ENCODE assay signal across 16 cellular contexts in genomic region chr2:28163627-28164279, GRCh38.
DNase-seq lines count a peak whose midpoint lies in the region; TF ChIP-seq lines count a peak whose summit lies in the region.
"Had no signal": no experiment of that assay in that cellular context is flagged by ENCODE, and none has a peak within 500 bp of the region (broad histone marks: within the 10 kb centered on the region; RNA-seq: fewer than 3 reads in every experiment).

No MANE protein-coding gene starts in this region.

- no peak overlapping the region for H3K4me3 Mint-ChIP-seq in nephron progenitor cell
- H3K4me3 Mint-ChIP-seq in type B pancreatic cell = no peak overlapping the region
- H3K4me3 Mint-ChIP-seq: activated CD4-positive, alpha-beta memory T cell treated with anti-CD3 and anti-CD28 coated beads for 36 hours; activated naive CD8-positive, alpha-beta T cell treated with anti-CD3 and anti-CD28 coated beads, Interleukin-2, amount 50 U/mL, for 24 hours; CD4-positive, alpha-beta T cell; IgD-negative memory B cell; stimulated activated naive CD8-positive, alpha-beta T cell treated with anti-CD3 and anti-CD28 coated beads, Interleukin-15, amount 100 ng/mL, for 72 hours had no signal

- H3K9me3 Mint-ChIP-seq in nephron progenitor cell (no peaks in the 10 kb centered on the region), type B pancreatic cell (peaks cover 3% of the 10 kb centered on the region)
- H3K9me3 Mint-ChIP-seq: activated CD4-positive, alpha-beta memory T cell treated with anti-CD3 and anti-CD28 coated beads for 36 hours; activated naive CD8-positive, alpha-beta T cell treated with anti-CD3 and anti-CD28 coated beads, Interleukin-2, amount 50 U/mL, for 24 hours; CD4-positive, alpha-beta T cell; IgD-negative memory B cell; stimulated activated naive CD8-positive, alpha-beta T cell treated with anti-CD3 and anti-CD28 coated beads, Interleukin-15, amount 100 ng/mL, for 72 hours had no signal

- H3K36me3 Mint-ChIP-seq in nephron progenitor cell (ENCODE audit: low read depth) = peaks cover 6% of the 10 kb centered on the region
- peaks cover 3% of the 10 kb centered on the region for H3K36me3 Mint-ChIP-seq in type B pancreatic cell

- H3K4me1 Mint-ChIP-seq in nephron progenitor cell (peaks cover 17% of the 10 kb centered on the region), type B pancreatic cell (ENCODE audit: unreplicated experiment) (peaks cover 22% of the 10 kb centered on the region)
- H3K4me1 Mint-ChIP-seq: activated naive CD8-positive, alpha-beta T cell treated with anti-CD3 and anti-CD28 coated beads, Interleukin-2, amount 50 U/mL, for 24 hours; stimulated activated naive CD8-positive, alpha-beta T cell treated with anti-CD3 and anti-CD28 coated beads, Interleukin-15, amount 100 ng/mL, for 72 hours had no signal

- no peak for TF ChIP-seq CTCF in fibroblast of villous mesenchyme (IDR thresholded peaks at IDR 0.05; ENCODE audit: insufficient read depth, low read depth, low read length)
- TF ChIP-seq CTCF in nephron progenitor cell (IDR thresholded peaks at IDR 0.05) = no peak
- no peak for TF ChIP-seq CTCF in type B pancreatic cell (conservative IDR thresholded peaks at IDR 0.05)

- no peaks in the 10 kb centered on the region for H3K27me3 Mint-ChIP-seq in nephron progenitor cell (ENCODE audit: low read depth, poor library complexity)
- H3K27me3 Mint-ChIP-seq in type B pancreatic cell = no peaks in the 10 kb centered on the region
- H3K27me3 Mint-ChIP-seq: activated CD4-positive, alpha-beta memory T cell treated with anti-CD3 and anti-CD28 coated beads for 36 hours; activated naive CD8-positive, alpha-beta T cell treated with anti-CD3 and anti-CD28 coated beads, Interleukin-2, amount 50 U/mL, for 24 hours; CD4-positive, alpha-beta T cell; IgD-negative memory B cell; stimulated activated naive CD8-positive, alpha-beta T cell treated with anti-CD3 and anti-CD28 coated beads, Interleukin-15, amount 100 ng/mL, for 72 hours had no signal

- DNase-seq in NCI-H82 (lab: John Stamatoyannopoulos, UW) (peak; percentile 40), NCI-H82 treated with DMSO at 0.1 percent for 48 hours (lab: John Stamatoyannopoulos, UW; ENCODE audit: unreplicated experiment) (no peak), fibroblast of villous mesenchyme (ENCODE audit: low read depth) (peak; percentile 93), nephron progenitor cell (no peak), type B pancreatic cell (ENCODE audit: extremely low spot score, unreplicated experiment) (no peak), NCI-H510A treated with DMSO at 0.1 percent for 48 hours (lab: John Stamatoyannopoulos, UW) (no peak), NCI-H2081 treated with DMSO at 0.1 percent for 48 hours (lab: John Stamatoyannopoulos, UW) (no peak), COR-L47 (lab: John Stamatoyannopoulos, UW) (no peak)
- DNase-seq: activated CD4-positive, alpha-beta memory T cell treated with anti-CD3 and anti-CD28 coated beads for 36 hours; activated naive CD8-positive, alpha-beta T cell treated with anti-CD3 and anti-CD28 coated beads, Interleukin-2, amount 50 U/mL, for 24 hours; activated T-cell treated with anti-CD3 and anti-CD28 coated beads, Interleukin-2, amount 50 U/mL, for 48 hours; CD4-positive, alpha-beta T cell; NCI-H1092; stimulated activated CD4-positive, alpha-beta T cell treated with anti-CD3 and anti-CD28 coated beads, Interleukin-12 subunit alpha, Interleukin-12 subunit beta, amount 100 ng/mL, for 4 hours; stimulated activated naive CD8-positive, alpha-beta T cell treated with anti-CD3 and anti-CD28 coated beads, Interleukin-15, amount 100 ng/mL, for 72 hours had no signal

- H3K27ac Mint-ChIP-seq in nephron progenitor cell (peak overlapping the region; percentile 77), type B pancreatic cell (peak overlapping the region; percentile 1)
- H3K27ac Mint-ChIP-seq: activated CD4-positive, alpha-beta memory T cell treated with anti-CD3 and anti-CD28 coated beads for 36 hours; activated naive CD8-positive, alpha-beta T cell treated with anti-CD3 and anti-CD28 coated beads, Interleukin-2, amount 50 U/mL, for 24 hours; CD4-positive, alpha-beta T cell; stimulated activated naive CD8-positive, alpha-beta T cell treated with anti-CD3 and anti-CD28 coated beads, Interleukin-15, amount 100 ng/mL, for 72 hours had no signal

- no peak overlapping the region for H3K4me3 ChIP-seq in fibroblast of villous mesenchyme (ENCODE audit: low read depth, low read length)

Comparison
In these comparisons a context has a peak if more than half of its experiments do, and no peak if none do; other contexts are left out.
1. DNase-seq: peak in NCI-H82 (single experiment) and fibroblast of villous mesenchyme (single experiment); none in NCI-H82 treated with DMSO at 0.1 percent for 48 hours (single experiment), nephron progenitor cell (single experiment), type B pancreatic cell (single experiment), NCI-H510A treated with DMSO at 0.1 percent for 48 hours (single experiment), NCI-H2081 treated with DMSO at 0.1 percent for 48 hours (single experiment) and COR-L47 (single experiment).